ENCODE assay signal across 19 cellular contexts in genomic region chr14:50759800-50760543, GRCh38.
DNase-seq lines count a peak whose midpoint lies in the region; ATAC-seq and TF ChIP-seq lines count a peak whose summit lies in the region.
"Had no signal": no experiment of that assay in that cellular context is flagged by ENCODE, and none has a peak within 500 bp of the region (broad histone marks: within the 10 kb centered on the region; RNA-seq: fewer than 3 reads in every experiment).

No MANE protein-coding gene starts in this region.

- H2BK12ac ChIP-seq in H9 (ENCODE audit: insufficient read length, low read depth, low read length): no peak overlapping the region

- H2BK15ac ChIP-seq in H9 (ENCODE audit: low read depth, low read length): no peak overlapping the region

- no peaks in the 10 kb centered on the region for H3K27me3 ChIP-seq in H9 (ENCODE audit: insufficient read depth, low read length)
- no peaks in the 10 kb centered on the region for H3K27me3 ChIP-seq in OCI-LY3 (ENCODE audit: low read depth, low read length)
- no peaks in the 10 kb centered on the region for H3K27me3 ChIP-seq in subcutaneous abdominal adipose tissue (ENCODE audit: control insufficient read depth in 5 of 5, insufficient read depth in 4 of 5, low read length in 5 of 5)
- no peaks in the 10 kb centered on the region for H3K27me3 ChIP-seq in CD4-positive, alpha-beta T cell (ENCODE audit: control insufficient read depth, insufficient read depth, low read length)
- H3K27me3 ChIP-seq in HAP-1 (ENCODE audit: low read depth): no peaks in the 10 kb centered on the region
- H3K27me3 ChIP-seq: MG63, Peyer's patch had no signal

- no peak overlapping the region for H3K56ac ChIP-seq in H9 (ENCODE audit: insufficient read length, low read depth, low read length)

- H2BK5ac ChIP-seq in H9 (ENCODE audit: insufficient read length, low read length): no peak overlapping the region

- no peak overlapping the region for H2AK5ac ChIP-seq in H9 (ENCODE audit: insufficient read length, low read length)

- no peak overlapping the region for H3K18ac ChIP-seq in H9 (ENCODE audit: insufficient read length, low read depth, low read length)

- ATAC-seq in central memory CD8-positive, alpha-beta T cell (replicated peaks; ENCODE audit: extremely low read depth, poor library complexity, severe bottlenecking): no peak
- no peak for ATAC-seq in CD4-positive, alpha-beta T cell (ENCODE audit: poor library complexity)
- ATAC-seq: CD8-positive, alpha-beta T cell; GM23338 had no signal

- H2BK20ac ChIP-seq in H9 (ENCODE audit: low read depth, low read length, poor library complexity, severe bottlenecking): no peak overlapping the region

- peaks cover 75% of the 10 kb centered on the region for H3K36me3 ChIP-seq in OCI-LY3 (replicated peaks; ENCODE audit: low read depth, low read length)
- peaks cover 11 to 63% (median 44%) of the 10 kb centered on the region in 5 donors for H3K36me3 ChIP-seq in subcutaneous abdominal adipose tissue (ENCODE audit: control insufficient read depth in 5 of 5, insufficient read depth in 5 of 5, low read length in 5 of 5)
- H3K36me3 ChIP-seq in HAP-1 (replicated peaks): peaks cover 43% of the 10 kb centered on the region

- peak overlapping the region in 2 of 3 experiments; percentile 19 to 68; a peak in 1 of 7 replicates for H3K27ac Mint-ChIP-seq in H9
- peak overlapping the region; percentile 78 for H3K27ac Mint-ChIP-seq in central memory CD8-positive, alpha-beta T cell (ENCODE audit: low read depth)
- no peak overlapping the region for H3K27ac Mint-ChIP-seq in CD4-positive, alpha-beta T cell
- H3K27ac Mint-ChIP-seq: CD8-positive, alpha-beta T cell; GM23338 had no signal

- POLR2A ChIA-PET in CD4-positive, alpha-beta T cell (lab: Charles Lee): interaction anchor here (0.6 kb wide), 1 partner anchor 473 kb away, joined by 3 read pairs; no protein-coding TSS in a partner anchor

- WGBS in H9 (ENCODE audit: extremely low coverage, insufficient read length, low lambda C conversion rate): no CpG with 5 or more reads among the region's 8 CpGs

- H3K14ac ChIP-seq in H9 (ENCODE audit: insufficient read depth, low read length): no peak overlapping the region

- H2BK120ac ChIP-seq in H9 (ENCODE audit: low read depth, low read length, poor library complexity, severe bottlenecking): no peak overlapping the region

- CTCF ChIA-PET in CD4-positive, alpha-beta T cell (lab: Charles Lee): interaction anchor here (1.0 kb wide), 1 partner anchor 18 kb away, joined by 3 read pairs; no protein-coding TSS in a partner anchor

- no peaks in the 10 kb centered on the region for H4K20me1 ChIP-seq in H9 (ENCODE audit: control insufficient read depth, insufficient read depth, insufficient read length)
- H4K20me1 ChIP-seq in OCI-LY3 (ENCODE audit: insufficient read depth, low read length): no peaks in the 10 kb centered on the region

- no peak overlapping the region for H3T11ph ChIP-seq in H9 (ENCODE audit: low read length)

- H3K4me1 Mint-ChIP-seq in H9: no peaks in the 10 kb centered on the region
- peaks cover 14% of the 10 kb centered on the region for H3K4me1 Mint-ChIP-seq in central memory CD8-positive, alpha-beta T cell
- H3K4me1 Mint-ChIP-seq in CD4-positive, alpha-beta T cell (ENCODE audit: low read depth): no peaks in the 10 kb centered on the region
- H3K4me1 Mint-ChIP-seq: GM23338 had no signal

- no peak overlapping the region for H4K8ac ChIP-seq in H9 (replicated peaks; ENCODE audit: insufficient read length, low read depth, low read length)

- no peaks in the 10 kb centered on the region for H3K79me2 ChIP-seq in H9 (ENCODE audit: insufficient read depth, low read length)
- H3K79me2 ChIP-seq in OCI-LY3 (ENCODE audit: low read length): peaks cover 56% of the 10 kb centered on the region

- TF ChIP-seq CTCF in H9 (conservative IDR thresholded peaks at IDR 0.05) (no peak), OCI-LY3 (IDR thresholded peaks at IDR 0.05; ENCODE audit: low read depth, low read length) (no peak)
- no peak for TF ChIP-seq CTCF in CD4-positive, alpha-beta T cell (IDR thresholded peaks at IDR 0.05)

- intact Hi-C loops in CD4-positive, alpha-beta T cell (cut with DNase I, micrococcal nuclease): no loop called here

- H3K36me3 Mint-ChIP-seq in H9 (ENCODE audit: insufficient read depth in 1 of 3, low read depth in 3 of 3): peaks cover 16 to 38% (median 33%) of the 10 kb centered on the region in 3 experiments; a peak in 6 of 7 replicates
- peaks cover 37% of the 10 kb centered on the region for H3K36me3 Mint-ChIP-seq in central memory CD8-positive, alpha-beta T cell (ENCODE audit: insufficient read depth)
- peaks cover 55% of the 10 kb centered on the region for H3K36me3 Mint-ChIP-seq in CD4-positive, alpha-beta T cell (ENCODE audit: low read depth)

- DNase-seq in H9: no peak
- no peak for DNase-seq in central memory CD8-positive, alpha-beta T cell (ENCODE audit: low spot score in 2 of 2)
- no peak for DNase-seq in NCI-H524 (lab: John Stamatoyannopoulos, UW)
- DNase-seq in CD4-positive, alpha-beta T cell: no peak
- DNase-seq in HAP-1 (ENCODE audit: low spot score in 2 of 2): no peak
- DNase-seq: ACHN; CD8-positive, alpha-beta T cell; DMS79 treated with DMSO at 0.1 percent for 48 hours; MG63; NCI-H1105; NCI-H187 treated with DMSO at 0.1 percent for 48 hours; NCI-H2171; NCI-H82; Peyer's patch; SHP77 had no signal

- no peak overlapping the region for H4K5ac ChIP-seq in H9 (ENCODE audit: insufficient read length, low read depth, low read length)

- H3K4me2 ChIP-seq in H9 (ENCODE audit: insufficient read depth, insufficient read length, low read length) (no peak overlapping the region), OCI-LY3 (ENCODE audit: low read length) (peak overlapping the region; percentile 62)
- H3K4me2 ChIP-seq: GM23338, KMS-11 had no signal

- no peaks in the 10 kb centered on the region; the same call in 1 of the 2 replicates for H3K27me3 Mint-ChIP-seq in H9 (ENCODE audit: low read depth)
- no peaks in the 10 kb centered on the region for H3K27me3 Mint-ChIP-seq in central memory CD8-positive, alpha-beta T cell
- H3K27me3 Mint-ChIP-seq in CD4-positive, alpha-beta T cell: no peaks in the 10 kb centered on the region

- H3K9ac ChIP-seq in H9 (ENCODE audit: extremely low read depth, insufficient read length, low read length): no peak overlapping the region
- peak overlapping the region; percentile 51 for H3K9ac ChIP-seq in OCI-LY3 (ENCODE audit: low read length)
- H3K9ac ChIP-seq in subcutaneous abdominal adipose tissue (ENCODE audit: low read length in 5 of 5): no peak overlapping the region
- H3K9ac ChIP-seq: KMS-11 had no signal

- H3K4ac ChIP-seq in H9 (ENCODE audit: low read depth, low read length): no peak overlapping the region

- H3K9me3 ChIP-seq in H9 (ENCODE audit: control insufficient read depth, low read depth, low read length) (no peaks in the 10 kb centered on the region), OCI-LY3 (ENCODE audit: insufficient read depth, low read length) (no peaks in the 10 kb centered on the region), subcutaneous abdominal adipose tissue (ENCODE audit: control insufficient read depth in 5 of 5, low read length in 5 of 5) (no peaks in the 10 kb centered on the region), HAP-1 (no peaks in the 10 kb centered on the region)
- no peaks in the 10 kb centered on the region for H3K9me3 ChIP-seq in CD4-positive, alpha-beta T cell (ENCODE audit: control insufficient read depth, low read length)
- H3K9me3 ChIP-seq: MG63, Peyer's patch had no signal

- H3K4me3 ChIP-seq in OCI-LY3 (ENCODE audit: low read length) (0 out of 2 replicates have a peak overlapping the region, but pooled peaks have one; percentile 15), subcutaneous abdominal adipose tissue (ENCODE audit: low read depth in 1 of 5, low read length in 5 of 5) (no peak overlapping the region), HAP-1 (no peak overlapping the region)
- H3K4me3 ChIP-seq: GM23338, MG63, Peyer's patch had no signal

- H3K9me3 Mint-ChIP-seq in H9: no peaks in the 10 kb centered on the region
- H3K9me3 Mint-ChIP-seq in central memory CD8-positive, alpha-beta T cell: no peaks in the 10 kb centered on the region
- no peaks in the 10 kb centered on the region for H3K9me3 Mint-ChIP-seq in CD4-positive, alpha-beta T cell
- H3K9me3 Mint-ChIP-seq: CD8-positive, alpha-beta T cell; GM23338 had no signal

- H3K79me1 ChIP-seq in H9 (ENCODE audit: insufficient read depth, low read depth, low read length, poor library complexity, severe bottlenecking): no peaks in the 10 kb centered on the region

- no peak overlapping the region for H4K91ac ChIP-seq in H9 (ENCODE audit: insufficient read length, low read depth, low read length)

- in situ Hi-C loops in HAP-1 (cut with MboI; ENCODE audit: low sequenced_read_pairs): no loop called here

- no peaks in the 10 kb centered on the region for H3K23me2 ChIP-seq in H9 (ENCODE audit: insufficient read length, low read depth, low read length, poor library complexity, severe bottlenecking)

- H3K4me3 Mint-ChIP-seq in H9: no peak overlapping the region
- H3K4me3 Mint-ChIP-seq in central memory CD8-positive, alpha-beta T cell: peak overlapping the region; percentile 20
- H3K4me3 Mint-ChIP-seq in CD4-positive, alpha-beta T cell: no peak overlapping the region
- H3K4me3 Mint-ChIP-seq: CD8-positive, alpha-beta T cell; GM23338 had no signal

- no peak overlapping the region for H2AFZ ChIP-seq in H9 (ENCODE audit: low read length)
- H2AFZ ChIP-seq in OCI-LY3 (ENCODE audit: low read depth, low read length): no peak overlapping the region
- H2AFZ ChIP-seq: GM23338 had no signal

- no peak overlapping the region for H3K23ac ChIP-seq in H9 (ENCODE audit: insufficient read length, low read depth, low read length)

- H3K27ac ChIP-seq in H9 (ENCODE audit: insufficient read length, low read depth, low read length) (no peak overlapping the region), OCI-LY3 (ENCODE audit: low read length) (peak overlapping the region; percentile 91), subcutaneous abdominal adipose tissue (ENCODE audit: low read depth, low read length) (peak overlapping the region; percentile 18)
- H3K27ac ChIP-seq in CD4-positive, alpha-beta T cell (ENCODE audit: low read depth, low read length): no peak overlapping the region
- H3K27ac ChIP-seq: KMS-11, Peyer's patch had no signal

- no peaks in the 10 kb centered on the region for H3K4me1 ChIP-seq in H9 (ENCODE audit: insufficient read depth, low read length)
- H3K4me1 ChIP-seq in OCI-LY3 (ENCODE audit: low read length): peaks cover 91% of the 10 kb centered on the region
- H3K4me1 ChIP-seq in subcutaneous abdominal adipose tissue (ENCODE audit: control insufficient read depth in 5 of 5, insufficient read depth in 5 of 5, low read length in 5 of 5): peaks cover 4 to 26% (median 15%) of the 10 kb centered on the region in 5 donors
- peaks cover 9% of the 10 kb centered on the region for H3K4me1 ChIP-seq in HAP-1
- H3K4me1 ChIP-seq: Peyer's patch had no signal

Comparison
In these comparisons a context has a peak if more than half of its experiments do, and no peak if none do; other contexts are left out.
1. H3K27ac ChIP-seq: peak in OCI-LY3 (single experiment) and subcutaneous abdominal adipose tissue (single experiment); none in H9 (single experiment) and CD4-positive, alpha-beta T cell (single experiment).